ENCODE assay signal across 8 cellular contexts in the genomic region with DNA sequence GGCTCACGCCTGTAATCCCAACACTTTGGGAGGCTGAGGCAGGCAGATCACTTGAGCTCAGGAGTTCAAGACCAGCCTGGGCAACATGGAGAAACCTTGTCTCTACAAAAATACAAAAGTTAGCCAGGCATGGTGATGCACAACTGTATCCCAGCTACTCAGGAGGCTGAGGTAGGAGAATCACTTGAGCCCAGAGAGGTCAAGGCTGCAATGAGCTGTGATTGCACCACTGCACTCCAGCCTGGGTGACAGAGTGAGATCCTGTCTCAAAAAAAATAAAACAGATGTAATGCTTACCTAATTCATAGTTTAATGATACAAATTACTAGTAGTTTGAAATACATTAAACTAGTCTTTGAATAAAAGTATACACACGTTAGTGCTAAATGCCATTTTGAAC. TPM values are rescaled to one million over a fixed set of nuclear protein-coding genes. Genes with fewer than 3 reads are reported as not detected.
A peak's percentile ranks its signal among the peaks of the same experiment; 100 is the strongest.
DNase-seq lines count a peak whose midpoint lies in the region; ATAC-seq and TF ChIP-seq lines count a peak whose summit lies in the region.
"Not testable (repeated sequence)": the region's sequence is repeated elsewhere in the genome, so short reads cannot be mapped to it uniquely, and the experiment has no call there.

No MANE protein-coding gene starts in this region.

- not testable (repeated sequence) for H2AK5ac ChIP-seq in mesenchymal stem cell (ENCODE audit: low read length, severe bottlenecking)

- H3K36me3 ChIP-seq in BLaER1 = peaks cover 60% of the 10 kb centered on the region
- peaks cover 23% of the 10 kb centered on the region for H3K36me3 ChIP-seq in HUES48 (ENCODE audit: control insufficient read depth, insufficient read depth, low read length)
- H3K36me3 ChIP-seq in SK-N-MC (ENCODE audit: insufficient read depth, low read length) = peaks cover 43% of the 10 kb centered on the region
- not testable (repeated sequence) for H3K36me3 ChIP-seq in breast epithelium, transverse colon
- peaks cover 0 to 17% of the 10 kb centered on the region in 2 donors for H3K36me3 ChIP-seq in gastroesophageal sphincter
- peaks cover 17 to 34% of the 10 kb centered on the region in 2 experiments for H3K36me3 ChIP-seq in mesenchymal stem cell (ENCODE audit: control insufficient read depth in 1 of 2, insufficient read depth in 2 of 2, low read depth in 1 of 2, low read length in 2 of 2)
- H3K36me3 ChIP-seq in gastrocnemius medialis = peaks cover 0 to 13% of the 10 kb centered on the region in 2 donors

- 0 out of 2 replicates have a peak overlapping the region, but pooled peaks have one; percentile 32 for H3K9ac ChIP-seq in BLaER1
- H3K9ac ChIP-seq in HUES48 (ENCODE audit: low read depth, low read length) = not testable (repeated sequence)
- peak overlapping the region; percentile 75 for H3K9ac ChIP-seq in SK-N-MC (ENCODE audit: insufficient read length)
- H3K9ac ChIP-seq in mesenchymal stem cell (ENCODE audit: low read length) = peak overlapping the region; percentile 85

- not testable (repeated sequence) for H3K27ac ChIP-seq in BLaER1
- H3K27ac ChIP-seq in HUES48 (ENCODE audit: low read depth, low read length) (peak overlapping the region; percentile 3), SK-N-MC (peak overlapping the region; percentile 95), breast epithelium (peak overlapping the region; percentile 64 to 85), gastroesophageal sphincter (peak overlapping the region in 3 of 4 donors; percentile 70 to 77 (median 73)), mesenchymal stem cell (ENCODE audit: low read length, poor library complexity, severe bottlenecking) (peak overlapping the region; percentile 84), gastrocnemius medialis (peak overlapping the region in 3 of 4 donors; percentile 79 to 85 (median 82)), transverse colon (peak overlapping the region; percentile 71 to 86 (median 76))

- ATAC-seq in gastroesophageal sphincter, gastrocnemius medialis: not testable (repeated sequence)

- H3K18ac ChIP-seq in mesenchymal stem cell (ENCODE audit: low read depth in 1 of 2, low read length in 2 of 2) = not testable (repeated sequence)

- not testable (repeated sequence) for H3K4me3 ChIP-seq in BLaER1; HUES48 (ENCODE audit: low read depth, low read length); breast epithelium; gastroesophageal sphincter; gastrocnemius medialis; transverse colon
- H3K4me3 ChIP-seq in SK-N-MC (peak overlapping the region; percentile 70), mesenchymal stem cell (ENCODE audit: insufficient read depth in 1 of 2, low read depth in 1 of 2, low read length in 2 of 2) (peak overlapping the region in 1 of 2 experiments; percentile 58)

- not testable (repeated sequence) for H2AFZ ChIP-seq in mesenchymal stem cell (ENCODE audit: low read depth, low read length)

- H3K4me2 ChIP-seq in BLaER1 = peak overlapping the region; percentile 96
- H3K4me2 ChIP-seq in mesenchymal stem cell (ENCODE audit: low read length, poor library complexity, severe bottlenecking) = not testable (repeated sequence)

- H3K14ac ChIP-seq in mesenchymal stem cell (ENCODE audit: low read length in 2 of 2) = not testable (repeated sequence)

- not testable (repeated sequence) for DNase-seq in SK-N-MC (ENCODE audit: low read depth, low spot score); breast epithelium (ENCODE audit: low spot score in 2 of 2); mesenchymal stem cell; gastrocnemius medialis; transverse colon

- in situ Hi-C loops in gastrocnemius medialis (cut with MboI; ENCODE audit: low sequenced_read_pairs in 4 of 4) (loop anchor here in 1 of 4 donors (25.0 kb wide), 1 partner anchor 209 kb away; the partner anchor contains the start of gene PPP2R5C), transverse colon (cut with MboI; ENCODE audit: low pct_ligation_motif_present in 1 of 4, low pct_unique_long_range_greater_than_20kb in 1 of 4, low sequenced_read_pairs in 3 of 4) (loop anchor here in 1 of 4 donors (25.0 kb wide), 1 partner anchor 341 kb away; the partner anchor contains the start of genes MOK and ZNF839)

- not testable (repeated sequence) for H3K79me1 ChIP-seq in mesenchymal stem cell (replicated peaks; ENCODE audit: low read length, poor library complexity, severe bottlenecking)

- not testable (repeated sequence) for H2BK120ac ChIP-seq in mesenchymal stem cell (ENCODE audit: low read depth, low read length)

- H2BK15ac ChIP-seq in mesenchymal stem cell (ENCODE audit: low read depth, poor library complexity, severe bottlenecking) = not testable (repeated sequence)

- intact Hi-C loops in breast epithelium (cut with DNase I; ENCODE audit: low total_unique reads); gastrocnemius medialis (cut with DNase I; ENCODE audit: low total_unique reads); transverse colon (cut with DNase I; ENCODE audit: low total_unique reads): not testable (repeated sequence)

- H4K20me1 ChIP-seq in BLaER1 = peaks cover 100% of the 10 kb centered on the region

- not testable (repeated sequence) for H4K8ac ChIP-seq in mesenchymal stem cell (ENCODE audit: low read length)

- not testable (repeated sequence) for TF ChIP-seq CTCF in breast epithelium (IDR thresholded peaks at IDR 0.05); gastroesophageal sphincter (IDR thresholded peaks at IDR 0.05); gastrocnemius medialis (IDR thresholded peaks at IDR 0.05 in 4 of 5, conservative IDR thresholded peaks at IDR 0.05 in 1 of 5); transverse colon (IDR thresholded peaks at IDR 0.05)

- not testable (repeated sequence) for H3K4ac ChIP-seq in mesenchymal stem cell (ENCODE audit: low read depth in 1 of 2, low read length in 2 of 2)

- not testable (repeated sequence) for H3K27me3 ChIP-seq in BLaER1; HUES48 (ENCODE audit: control insufficient read depth, insufficient read depth, low read length); breast epithelium; gastroesophageal sphincter; mesenchymal stem cell (ENCODE audit: control insufficient read depth in 1 of 2, insufficient read depth in 1 of 2, low read length in 2 of 2); gastrocnemius medialis; transverse colon

- H3K9me3 ChIP-seq in BLaER1; HUES48 (ENCODE audit: control insufficient read depth, insufficient read depth, low read length); SK-N-MC (ENCODE audit: low read depth, low read length); breast epithelium; gastroesophageal sphincter; mesenchymal stem cell (ENCODE audit: control insufficient read depth, low read length); gastrocnemius medialis; transverse colon: not testable (repeated sequence)

- not testable (repeated sequence) for H2BK12ac ChIP-seq in mesenchymal stem cell (ENCODE audit: low read length in 2 of 2)

- WGBS in gastroesophageal sphincter (ENCODE audit: low coverage in 1 of 2), 2 donors = 40 to 47% methylated on average over 1 of the region's 2 CpGs
- 100% methylated on average over 1 of the region's 2 CpGs for WGBS in mesenchymal stem cell
- 50 to 88% methylated on average over 1 to 2 of the region's 2 CpGs for WGBS in transverse colon (ENCODE audit: low coverage in 1 of 2), 2 donors

- not testable (repeated sequence) for TF ChIP-seq EP300 in gastroesophageal sphincter (IDR thresholded peaks at IDR 0.05); transverse colon (IDR thresholded peaks at IDR 0.05; ENCODE audit: low read depth)

- not testable (repeated sequence) for H2BK5ac ChIP-seq in mesenchymal stem cell (ENCODE audit: low read depth, low read length, poor library complexity, severe bottlenecking)

- not testable (repeated sequence) for H3K23ac ChIP-seq in mesenchymal stem cell (ENCODE audit: low read length in 2 of 2)

- not testable (repeated sequence) for H4K91ac ChIP-seq in mesenchymal stem cell (ENCODE audit: low read length)

- not testable (repeated sequence) for TF ChIP-seq POLR2A in breast epithelium (IDR thresholded peaks at IDR 0.05); gastroesophageal sphincter (IDR thresholded peaks at IDR 0.05); gastrocnemius medialis (IDR thresholded peaks at IDR 0.05); transverse colon (IDR thresholded peaks at IDR 0.05)

- H3K4me1 ChIP-seq in BLaER1 = peaks cover 64% of the 10 kb centered on the region
- H3K4me1 ChIP-seq in HUES48 (ENCODE audit: control insufficient read depth, insufficient read depth, low read length) = peaks cover 12% of the 10 kb centered on the region; the same call in 1 of the 2 replicates
- H3K4me1 ChIP-seq in breast epithelium = not testable (repeated sequence)
- peaks cover 6 to 81% (median 23%) of the 10 kb centered on the region in 3 donors for H3K4me1 ChIP-seq in gastroesophageal sphincter
- peaks cover 35% of the 10 kb centered on the region for H3K4me1 ChIP-seq in mesenchymal stem cell (ENCODE audit: control insufficient read depth, insufficient read depth, low read depth, low read length)
- peaks cover 52 to 56% of the 10 kb centered on the region in 2 donors for H3K4me1 ChIP-seq in gastrocnemius medialis
- H3K4me1 ChIP-seq in transverse colon = peaks cover 12 to 46% (median 29%) of the 10 kb centered on the region in 4 donors

RNA-seq across cellular contexts. Expression of gene DYNC1H1, which starts 7.1 kb away (rescaled TPM):
- total RNA-seq in breast epithelium (100 to 1,000 TPM; 355 to 424 (median 391) TPM), gastroesophageal sphincter (1,000 to 10,000 TPM in 1 of 4 donors, 100 to 1,000 TPM in 3; 606 to 1,020 (median 666) TPM), gastrocnemius medialis (100 to 1,000 TPM; 486 to 737 (median 718) TPM), transverse colon (100 to 1,000 TPM; 471 to 647 (median 482) TPM)
- 97.7 TPM for polyA plus RNA-seq in mesenchymal stem cell (2013, experiment 1 of 2)
- 90.8 TPM for polyA plus RNA-seq in mesenchymal stem cell (2013, experiment 2 of 2)
